Comparison of ENCODE assay signal across 16 cellular contexts in genomic region chr11:61959026-61959608, GRCh38. TPM values are rescaled to one million over a fixed set of nuclear protein-coding genes. Genes with fewer than 3 reads are reported as not detected.
A peak's percentile ranks its signal among the peaks of the same experiment; 100 is the strongest.
DNase-seq lines count a peak whose midpoint lies in the region; ATAC-seq lines count a peak whose summit lies in the region.
"Had no signal": no experiment of that assay in that cellular context is flagged by ENCODE, and none has a peak within 500 bp of the region (broad histone marks: within the 10 kb centered on the region; RNA-seq: fewer than 3 reads in every experiment).

No MANE protein-coding gene starts in this region.

- no peak for ATAC-seq in esophagus mucosa
- ATAC-seq in GM21360 (IDR thresholded peaks at IDR 0.05; ENCODE audit: unreplicated experiment): no peak

- intact Hi-C loops in posterior vena cava (cut with DNase I): loop anchor here in 1 of 2 donors (10.0 kb wide), 1 partner anchor 164 kb away; the partner anchor contains the start of genes FEN1 and TMEM258

- DNase-seq in activated CD4-positive, CD25-positive, alpha-beta regulatory T cell treated with anti-CD3 and anti-CD28 coated beads, Interleukin-2, amount 50 U/mL, for 72 hours: peak; percentile 25
- no peak for DNase-seq in activated CD4-positive, CD25-positive, alpha-beta regulatory T cell (lab: John Stamatoyannopoulos, UW)
- DNase-seq in OCI-M1 (lab: John Stamatoyannopoulos, UW): peak; percentile 25
- peak; percentile 43 for DNase-seq in posterior vena cava (ENCODE audit: low spot score)
- DNase-seq in NCI-H1417 (lab: John Stamatoyannopoulos, UW): no peak
- DNase-seq: activated CD4-positive, alpha-beta T cell treated with anti-CD3 and anti-CD28 coated beads, Interleukin-2, amount 50 U/mL, for 1 hour; activated naive CD4-positive, alpha-beta T cell treated with anti-CD3 and anti-CD28 coated beads for 36 hours; COR-L47; NCI-H146; NCI-H524 treated with DMSO at 0.1 percent for 48 hours; occipital lobe; T-helper 2 cell; thyroid gland had no signal

- H3K27ac ChIP-seq in cingulate gyrus (ENCODE audit: low read depth, low read length): peak overlapping the region; percentile 54
- H3K27ac ChIP-seq: thyroid gland had no signal

RNA-seq across cellular contexts. Expression of gene FTH1, which starts 8.3 kb away (rescaled TPM):
- total RNA-seq in posterior vena cava: 1,000 to 10,000 TPM; 2,679 to 3,454 TPM
- total RNA-seq in esophagus mucosa: 911 TPM

RNA-seq across cellular contexts. Expression of gene BEST1, which starts 9.0 kb away (rescaled TPM):
- 1 to 10 TPM; 5.8 to 9.5 TPM for total RNA-seq in posterior vena cava
- 0.44 TPM for total RNA-seq in esophagus mucosa

RNA-seq across cellular contexts. Expression of gene RAB3IL1, which starts 41.8 kb away (rescaled TPM):
- total RNA-seq in posterior vena cava: 10 to 100 TPM; 26.7 to 31.5 TPM
- 0.88 TPM for total RNA-seq in esophagus mucosa

Comparison
In these comparisons a context has a peak if more than half of its experiments do, and no peak if none do; other contexts are left out.
1. DNase-seq: peak in activated CD4-positive, CD25-positive, alpha-beta regulatory T cell treated with anti-CD3 and anti-CD28 coated beads, Interleukin-2, amount 50 U/mL, for 72 hours (single experiment), OCI-M1 (single experiment) and posterior vena cava (single experiment); none in activated CD4-positive, CD25-positive, alpha-beta regulatory T cell (0 of 4) and NCI-H1417 (0 of 3).
2. RNA of gene RAB3IL1, which starts 41.8 kb away (total RNA-seq): 26.7 to 31.5 TPM in posterior vena cava; 0.88 TPM in esophagus mucosa (single experiment); every median in the first group is over 10 times any median in the second.